ENCODE assay signal across 20 cellular contexts in genomic region chrX:97006167-97006566, GRCh38.
DNase-seq lines count a peak whose midpoint lies in the region; ATAC-seq, FAIRE-seq and TF ChIP-seq lines count a peak whose summit lies in the region.
"Had no signal": no experiment of that assay in that cellular context is flagged by ENCODE, and none has a peak within 500 bp of the region (broad histone marks: within the 10 kb centered on the region; RNA-seq: fewer than 3 reads in every experiment).

No MANE protein-coding gene starts in this region.

- TF ChIP-seq POLR2A in right lobe of liver (IDR thresholded peaks at IDR 0.05) (no peak), GM12878 (IDR thresholded peaks at IDR 0.05; ENCODE audit: low read depth, low read length) (no peak), heart left ventricle (IDR thresholded peaks at IDR 0.05) (no peak)

- peaks cover 3% of the 10 kb centered on the region for H3K4me1 Mint-ChIP-seq in T-helper 17 cell
- H3K4me1 Mint-ChIP-seq: CD4-positive, alpha-beta memory T cell had no signal

- TF ChIP-seq CTCF in liver (IDR thresholded peaks at IDR 0.05; ENCODE audit: low read depth, low read length, missing input control) (no peak), right lobe of liver (IDR thresholded peaks at IDR 0.05) (no peak), HEK293 (tag by site-specific recombination; IDR thresholded peaks at IDR 0.05) (no peak), GM12878 (IDR thresholded peaks at IDR 0.05 in 2 of 3, conservative IDR thresholded peaks at IDR 0.05 in 1 of 3; ENCODE audit: control insufficient read depth in 2 of 3, extremely low read depth in 1 of 3, insufficient read depth in 1 of 3, low read depth in 3 of 3, low read length in 3 of 3) (no peak), heart left ventricle (IDR thresholded peaks at IDR 0.05) (no peak)

- no peaks in the 10 kb centered on the region for H3K27me3 ChIP-seq in liver (ENCODE audit: control insufficient read depth in 4 of 4, insufficient read depth in 4 of 4, low read length in 3 of 4)
- H3K27me3 ChIP-seq in right lobe of liver: no peaks in the 10 kb centered on the region
- no peaks in the 10 kb centered on the region for H3K27me3 ChIP-seq in GM12878 (replicated peaks in 1 of 2; ENCODE audit: control insufficient read depth in 2 of 2, insufficient read depth in 2 of 2, low read length in 1 of 2)
- H3K27me3 ChIP-seq in heart left ventricle: peaks cover 0 to 5% (median 0%) of the 10 kb centered on the region in 9 donors

- DNase-seq in right lobe of liver: no peak
- no peak for DNase-seq in GM12878 (ENCODE audit: low read depth, low spot score)
- DNase-seq in T-helper 17 cell: no peak
- DNase-seq in heart left ventricle: no peak
- DNase-seq in activated T-cell treated with anti-CD3 and anti-CD28 coated beads for 4 hours: no peak
- DNase-seq: 8988T; C1 segment of cervical spinal cord; Calu3; CD4-positive, alpha-beta memory T cell; COR-L47; DMS53; DMS79 treated with DMSO at 0.1 percent for 48 hours; GF-D8; H7; HCEC 1CT; HFFc6 had no signal

- intact Hi-C loops in right lobe of liver (cut with DNase I): no loop called here
- intact Hi-C loops in GM12878 (cut with micrococcal nuclease; ENCODE audit: unreplicated experiment): no loop called here
- intact Hi-C loops in heart left ventricle (cut with DNase I): no loop called here

- SMC1A ChIA-PET in GM12878 (lab: Charles Lee; ENCODE audit: uncharacterized antibody, unreplicated experiment): no interaction called here

- H3K9me3 ChIP-seq in liver (ENCODE audit: control insufficient read depth in 4 of 4, low read length in 3 of 4) (no peaks in the 10 kb centered on the region), right lobe of liver (no peaks in the 10 kb centered on the region), HEK293 (ENCODE audit: control insufficient read depth, insufficient read depth, low read depth, low read length) (no peaks in the 10 kb centered on the region), GM12878 (replicated peaks; ENCODE audit: control insufficient read depth, insufficient read depth, low read length) (no peaks in the 10 kb centered on the region), T-helper 17 cell (ENCODE audit: control insufficient read depth, low read length, poor library complexity, severe bottlenecking) (no peaks in the 10 kb centered on the region), heart left ventricle (no peaks in the 10 kb centered on the region)

- H3K36me3 ChIP-seq in liver (ENCODE audit: control insufficient read depth in 4 of 4, insufficient read depth in 3 of 4, low read depth in 1 of 4, low read length in 3 of 4) (no peaks in the 10 kb centered on the region), right lobe of liver (no peaks in the 10 kb centered on the region), HEK293 (ENCODE audit: control insufficient read depth in 2 of 2, insufficient read depth in 1 of 2, low read length in 2 of 2) (no peaks in the 10 kb centered on the region), GM12878 (ENCODE audit: control insufficient read depth in 2 of 2, insufficient read depth in 2 of 2, low read length in 1 of 2) (no peaks in the 10 kb centered on the region), heart left ventricle (no peaks in the 10 kb centered on the region)

- BruUV-seq in GM12878 (replicated peaks; lab: Mats Ljungman, UMichigan): no TSS peak

- in situ Hi-C loops in GM12878 (cut with MboI): no loop called here

- H3K4me1 ChIP-seq in liver (ENCODE audit: control insufficient read depth in 4 of 4, insufficient read depth in 4 of 4, low read length in 3 of 4): no peaks in the 10 kb centered on the region
- no peaks in the 10 kb centered on the region for H3K4me1 ChIP-seq in right lobe of liver
- no peaks in the 10 kb centered on the region for H3K4me1 ChIP-seq in HEK293 (ENCODE audit: control insufficient read depth, insufficient read depth, low read length)
- no peaks in the 10 kb centered on the region for H3K4me1 ChIP-seq in GM12878 (ENCODE audit: control insufficient read depth, insufficient read depth, low read length)
- H3K4me1 ChIP-seq in heart left ventricle: no peaks in the 10 kb centered on the region

- no peaks in the 10 kb centered on the region for H3K79me2 ChIP-seq in GM12878 (ENCODE audit: control insufficient read depth, insufficient read depth, low read length)

- H2AFZ ChIP-seq in GM12878 (ENCODE audit: control insufficient read depth, low read depth, low read length): no peak overlapping the region

- TF ChIP-seq EP300 in GM12878 (IDR thresholded peaks at IDR 0.05; ENCODE audit: borderline replicate concordance in 1 of 2, control insufficient read depth in 1 of 2, low read depth in 2 of 2, low read length in 2 of 2): no peak

- TF ChIP-seq RAD21 in liver (IDR thresholded peaks at IDR 0.05) (no peak), GM12878 (IDR thresholded peaks at IDR 0.05; ENCODE audit: insufficient read depth, low read depth, low read length) (no peak)

- H3K4me3 ChIP-seq in liver (ENCODE audit: low read depth in 1 of 3, low read length in 3 of 3) (no peak overlapping the region), right lobe of liver (no peak overlapping the region), HEK293 (ENCODE audit: low read depth, low read length) (no peak overlapping the region), GM12878 (no peak overlapping the region), heart left ventricle (no peak overlapping the region)

- H3K27ac Mint-ChIP-seq in T-helper 17 cell: no peak overlapping the region
- H3K27ac Mint-ChIP-seq: CD4-positive, alpha-beta memory T cell; HFFc6 had no signal

- H3K27me3 Mint-ChIP-seq in T-helper 17 cell: no peaks in the 10 kb centered on the region
- H3K27me3 Mint-ChIP-seq: CD4-positive, alpha-beta memory T cell had no signal

- WGBS in liver: 94% methylated on average over 3 of the region's 3 CpGs
- WGBS in right lobe of liver (ENCODE audit: insufficient coverage, low coverage, low lambda C conversion rate, missing lambda C conversion rate): 45% methylated on average over 3 of the region's 3 CpGs
- WGBS in GM12878 (ENCODE audit: insufficient coverage, insufficient replicate concordance, low lambda C conversion rate, missing lambda C conversion rate): 41% methylated on average over 3 of the region's 3 CpGs
- WGBS in heart left ventricle, 4 donors: 62 to 95% (median 80%) methylated on average over 3 of the region's 3 CpGs

- no peaks in the 10 kb centered on the region for H3K36me3 Mint-ChIP-seq in T-helper 17 cell (ENCODE audit: low read depth)
- H3K36me3 Mint-ChIP-seq: CD4-positive, alpha-beta memory T cell had no signal

- no peak for FAIRE-seq in GM12878 (lab: Jason Lieb, UNC)
- FAIRE-seq: GM12892, H1 had no signal

- H3K9ac ChIP-seq in liver (ENCODE audit: low read depth in 1 of 2, low read length in 2 of 2): no peak overlapping the region
- H3K9ac ChIP-seq in GM12878 (ENCODE audit: control insufficient read depth, insufficient read depth, low read length): no peak overlapping the region

- no peaks in the 10 kb centered on the region for H4K20me1 ChIP-seq in GM12878 (ENCODE audit: control insufficient read depth, insufficient read depth)

- no peak overlapping the region for H3K27ac ChIP-seq in liver (ENCODE audit: low read depth in 1 of 2, low read length in 2 of 2)
- H3K27ac ChIP-seq in right lobe of liver: no peak overlapping the region
- H3K27ac ChIP-seq in HEK293 (ENCODE audit: extremely low read depth, low read depth, low read length): no peak overlapping the region
- no peak overlapping the region for H3K27ac ChIP-seq in GM12878 (ENCODE audit: control insufficient read depth, insufficient read depth)
- no peak overlapping the region for H3K27ac ChIP-seq in heart left ventricle

- no peak overlapping the region for H3K4me2 ChIP-seq in GM12878 (ENCODE audit: control insufficient read depth, insufficient read depth)

- H3K4me3 Mint-ChIP-seq in T-helper 17 cell: no peak overlapping the region
- H3K4me3 Mint-ChIP-seq: CD4-positive, alpha-beta memory T cell; HFFc6 had no signal

- no peak for ATAC-seq in right lobe of liver
- ATAC-seq in GM12878: no peak
- no peak for ATAC-seq in T-helper 17 cell
- ATAC-seq in heart left ventricle: no peak

- RAD21 ChIA-PET in GM12878 (lab: Charles Lee; ENCODE audit: unreplicated experiment): no interaction called here

- CTCF ChIA-PET in HEK293 (lab: Yijun Ruan, JAX) (no interaction called here), GM12878 (lab: Yijun Ruan, JAX) (no interaction called here)

- POLR2A ChIA-PET in HEK293 (lab: Yijun Ruan, JAX) (no interaction called here), GM12878 (lab: Charles Lee) (no interaction called here)

TF ChIP-seq in liver, 16 proteins besides CTCF, POLR2A, EP300 and RAD21 (continues in another document):
- TF ChIP-seq FOXA1 (IDR thresholded peaks at IDR 0.05): no peak

TF ChIP-seq in GM12878, 131 proteins besides CTCF, POLR2A, EP300 and RAD21:
- no peak for TF ChIP-seq TCF12 (IDR thresholded peaks at IDR 0.05; ENCODE audit: low read depth, low read length)
- TF ChIP-seq, protein P1, sequence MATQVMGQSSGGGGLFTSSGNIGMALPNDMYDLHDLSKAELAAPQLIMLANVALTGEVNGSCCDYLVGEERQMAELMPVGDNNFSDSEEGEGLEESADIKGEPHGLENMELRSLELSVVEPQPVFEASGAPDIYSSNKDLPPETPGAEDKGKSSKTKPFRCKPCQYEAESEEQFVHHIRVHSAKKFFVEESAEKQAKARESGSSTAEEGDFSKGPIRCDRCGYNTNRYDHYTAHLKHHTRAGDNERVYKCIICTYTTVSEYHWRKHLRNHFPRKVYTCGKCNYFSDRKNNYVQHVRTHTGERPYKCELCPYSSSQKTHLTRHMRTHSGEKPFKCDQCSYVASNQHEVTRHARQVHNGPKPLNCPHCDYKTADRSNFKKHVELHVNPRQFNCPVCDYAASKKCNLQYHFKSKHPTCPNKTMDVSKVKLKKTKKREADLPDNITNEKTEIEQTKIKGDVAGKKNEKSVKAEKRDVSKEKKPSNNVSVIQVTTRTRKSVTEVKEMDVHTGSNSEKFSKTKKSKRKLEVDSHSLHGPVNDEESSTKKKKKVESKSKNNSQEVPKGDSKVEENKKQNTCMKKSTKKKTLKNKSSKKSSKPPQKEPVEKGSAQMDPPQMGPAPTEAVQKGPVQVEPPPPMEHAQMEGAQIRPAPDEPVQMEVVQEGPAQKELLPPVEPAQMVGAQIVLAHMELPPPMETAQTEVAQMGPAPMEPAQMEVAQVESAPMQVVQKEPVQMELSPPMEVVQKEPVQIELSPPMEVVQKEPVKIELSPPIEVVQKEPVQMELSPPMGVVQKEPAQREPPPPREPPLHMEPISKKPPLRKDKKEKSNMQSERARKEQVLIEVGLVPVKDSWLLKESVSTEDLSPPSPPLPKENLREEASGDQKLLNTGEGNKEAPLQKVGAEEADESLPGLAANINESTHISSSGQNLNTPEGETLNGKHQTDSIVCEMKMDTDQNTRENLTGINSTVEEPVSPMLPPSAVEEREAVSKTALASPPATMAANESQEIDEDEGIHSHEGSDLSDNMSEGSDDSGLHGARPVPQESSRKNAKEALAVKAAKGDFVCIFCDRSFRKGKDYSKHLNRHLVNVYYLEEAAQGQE (IDR thresholded peaks at IDR 0.05; ENCODE audit: low read depth, low read length): peak; percentile 37; the same call in 1 of the 2 replicates
